ENCODE assay signal across 17 cellular contexts in genomic region chr3:164612751-164613150, GRCh38.
"Had no signal": no experiment of that assay in that cellular context is flagged by ENCODE, and none has a peak within 500 bp of the region (broad histone marks: within the 10 kb centered on the region; RNA-seq: fewer than 3 reads in every experiment).

No MANE protein-coding gene starts in this region.

- H3K36me3 ChIP-seq: MG63 had no signal

- H3K9me3 ChIP-seq: MG63 had no signal

- H3K27ac ChIP-seq: RWPE1 had no signal

- H3K4me3 ChIP-seq: MG63 had no signal

- H3K27me3 ChIP-seq: MG63 had no signal

- ATAC-seq: Panc1 had no signal

- DNase-seq: Karpas-422, KBM-7, MG63, NCI-H1092 treated with DMSO at 0.1 percent for 48 hours, NCI-H1436, NCI-H187, NCI-H2029, NCI-H2081 treated with DMSO at 0.1 percent for 48 hours, NCI-H2171, NCI-H345, NCI-H446 treated with DMSO at 0.1 percent for 48 hours, NCI-H524, NCI-H526 treated with DMSO at 0.1 percent for 48 hours, NCI-H748 treated with DMSO at 0.1 percent for 48 hours, SHP77 had no signal
